ENCODE assay signal across 15 cellular contexts in genomic region chr7:151847681-151848081, GRCh38.
"Had no signal": no experiment of that assay in that cellular context is flagged by ENCODE, and none has a peak within 500 bp of the region (broad histone marks: within the 10 kb centered on the region; RNA-seq: fewer than 3 reads in every experiment).

No MANE protein-coding gene starts in this region.

- DNase-seq: activated CD4-positive, alpha-beta T cell treated with anti-CD3 and anti-CD28 coated beads, Interleukin-2, amount 10 ng/mL, durations not matched to agents 7 days and 5 days; activated CD4-positive, CD25-positive, alpha-beta regulatory T cell; activated CD8-positive, alpha-beta memory T cell treated with anti-CD3 and anti-CD28 coated beads for 24 hours; activated naive CD4-positive, alpha-beta T cell treated with anti-CD3 and anti-CD28 coated beads for 36 hours; esophagus squamous epithelium; foreskin keratinocyte; nephron progenitor cell; thyroid gland; uterus had no signal

- H3K4me3 ChIP-seq: esophagus squamous epithelium, pancreas, skin epidermis, thyroid gland, uterus had no signal

- H3K36me3 ChIP-seq: pancreas, thyroid gland, uterus had no signal

- H3K36me3 Mint-ChIP-seq: brain had no signal

- H3K4me1 ChIP-seq: foreskin keratinocyte, uterus had no signal

- H3K9me3 Mint-ChIP-seq: activated CD4-positive, alpha-beta T cell treated with anti-CD3 and anti-CD28 coated beads, Interleukin-2, amount 10 ng/mL, durations not matched to agents 7 days and 5 days; activated naive CD4-positive, alpha-beta T cell treated with anti-CD3 and anti-CD28 coated beads for 36 hours; brain; memory B cell; nephron progenitor cell; T-helper 1 cell treated with Interleukin-12 subunit alpha and Interleukin-12 subunit beta and Interleukin-4 antibody, amounts not matched to agents 30 μg/mL and 1 μg/mL, for 36 hours had no signal

- H3K9me3 ChIP-seq: esophagus squamous epithelium, pancreas, thyroid gland, uterus had no signal

- H3K27ac Mint-ChIP-seq: activated CD4-positive, alpha-beta T cell treated with anti-CD3 and anti-CD28 coated beads, Interleukin-2, amount 10 ng/mL, durations not matched to agents 7 days and 5 days; activated naive CD4-positive, alpha-beta T cell treated with anti-CD3 and anti-CD28 coated beads for 36 hours; brain; memory B cell; nephron progenitor cell; T-helper 1 cell treated with Interleukin-12 subunit alpha and Interleukin-12 subunit beta and Interleukin-4 antibody, amounts not matched to agents 30 μg/mL and 1 μg/mL, for 36 hours had no signal

- H3K4me3 Mint-ChIP-seq: activated CD4-positive, alpha-beta T cell treated with anti-CD3 and anti-CD28 coated beads, Interleukin-2, amount 10 ng/mL, durations not matched to agents 7 days and 5 days; activated naive CD4-positive, alpha-beta T cell treated with anti-CD3 and anti-CD28 coated beads for 36 hours; brain; memory B cell; nephron progenitor cell; T-helper 1 cell treated with Interleukin-12 subunit alpha and Interleukin-12 subunit beta and Interleukin-4 antibody, amounts not matched to agents 30 μg/mL and 1 μg/mL, for 36 hours had no signal

- ATAC-seq: foreskin keratinocyte, left lobe of liver, pancreas had no signal

- H3K27me3 ChIP-seq: esophagus squamous epithelium, pancreas, thyroid gland, uterus had no signal

- H3K27ac ChIP-seq: esophagus squamous epithelium, foreskin keratinocyte, pancreas, thyroid gland, uterus had no signal

- H3K27me3 Mint-ChIP-seq: activated CD4-positive, alpha-beta T cell treated with anti-CD3 and anti-CD28 coated beads, Interleukin-2, amount 10 ng/mL, durations not matched to agents 7 days and 5 days; memory B cell had no signal
